Comparison of ENCODE assay signal across 1 cellular context in genomic region chr20:25315418-25316210, GRCh38.
A peak's percentile ranks its signal among the peaks of the same experiment; 100 is the strongest.
TF ChIP-seq lines count a peak whose summit lies in the region.

No MANE protein-coding gene starts in this region.

TF ChIP-seq in SK-N-SH, 30 proteins besides CTCF, POLR2A, EP300 and RAD21 (continued from another document):
- TF ChIP-seq USF1 (IDR thresholded peaks at IDR 0.05; ENCODE audit: borderline replicate concordance, low read depth) = no peak
- TF ChIP-seq MAX (IDR thresholded peaks at IDR 0.05; ENCODE audit: low read depth) = no peak
- no peak for TF ChIP-seq RCOR1 (IDR thresholded peaks at IDR 0.05; ENCODE audit: low read length)
- no peak for TF ChIP-seq FOXJ3 (CRISPR knock-in tag; IDR thresholded peaks at IDR 0.05)
- peak; percentile 65 for TF ChIP-seq NFIC (IDR thresholded peaks at IDR 0.05; ENCODE audit: borderline replicate concordance)
- TF ChIP-seq FOSL2 (IDR thresholded peaks at IDR 0.05; ENCODE audit: borderline replicate concordance, low read depth) = peak; percentile 52; the same call in 1 of the 2 replicates
